In the genomic region with DNA sequence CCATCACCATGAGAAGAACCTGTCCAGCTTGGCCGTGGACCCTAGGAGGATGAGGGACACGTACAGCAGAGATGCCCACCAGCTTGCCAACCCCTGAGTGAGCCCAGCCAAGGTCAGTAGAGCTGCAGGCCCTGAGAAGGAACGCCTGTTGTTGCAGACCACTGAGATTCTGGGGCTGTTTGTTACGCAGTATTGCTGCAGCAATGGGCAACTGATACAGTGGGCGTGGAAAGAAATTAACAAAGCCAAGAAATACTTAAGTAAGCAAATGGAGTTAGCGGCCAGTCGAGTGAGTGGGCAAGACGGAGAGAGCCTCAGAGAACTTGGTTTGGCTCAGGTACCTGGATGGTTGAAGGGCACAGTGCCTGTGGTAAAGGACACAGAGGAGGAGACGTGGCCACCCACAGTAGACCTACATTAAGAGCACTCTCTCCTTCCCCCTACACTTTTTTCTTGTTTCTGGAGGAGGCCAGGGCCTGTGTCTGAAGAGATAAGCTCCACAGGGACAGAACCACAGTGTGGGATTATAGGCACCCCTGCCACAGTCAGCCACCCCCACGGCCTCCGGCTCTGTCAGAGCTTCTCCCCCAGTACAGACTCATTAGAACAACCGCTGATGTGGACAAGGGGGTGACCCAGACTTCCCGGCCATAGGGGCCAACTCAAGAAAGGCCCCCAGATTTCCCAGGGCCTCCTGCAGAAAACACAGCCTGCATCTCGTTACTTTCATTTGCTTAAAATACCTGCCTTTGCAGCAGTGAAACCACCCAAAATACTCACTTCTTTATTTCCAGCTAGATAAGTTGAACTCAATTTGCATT, we compare ENCODE assay signal across 1 cellular context.
A peak's percentile ranks its signal among the peaks of the same experiment; 100 is the strongest.
TF ChIP-seq lines count a peak whose summit lies in the region.

No MANE protein-coding gene starts in this region.

TF ChIP-seq in HepG2, 621 proteins besides CTCF, POLR2A, EP300 and RAD21:
- TF ChIP-seq ZNF773 (CRISPR knock-in tag; IDR thresholded peaks at IDR 0.05; ENCODE audit: borderline replicate concordance) (no peak), TAF15 (IDR thresholded peaks at IDR 0.05; ENCODE audit: low read depth, low read length, poor library complexity, severe bottlenecking) (no peak), RBAK (CRISPR knock-in tag; IDR thresholded peaks at IDR 0.05) (peak; percentile 98)
